ENCODE assay signal across 23 cellular contexts in the genomic region with DNA sequence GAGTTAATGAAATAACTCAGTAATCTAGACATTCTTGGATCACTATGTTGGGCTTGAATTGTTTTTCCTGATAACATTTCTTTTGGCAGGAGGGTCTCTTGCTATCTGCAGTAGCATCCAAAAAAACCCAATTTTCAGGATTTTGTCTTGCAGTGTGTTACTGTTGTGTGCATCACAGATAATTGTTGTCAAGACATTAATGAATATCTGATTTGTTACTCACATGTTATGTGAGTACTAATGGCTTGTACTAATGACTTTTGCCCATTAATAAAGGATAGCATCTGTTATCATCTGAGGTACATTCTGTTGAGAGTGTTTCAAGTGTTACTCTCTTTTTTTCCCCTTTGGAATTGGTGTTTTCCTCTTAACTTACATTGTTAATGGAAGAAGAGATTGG.
"Had no signal": no experiment of that assay in that cellular context is flagged by ENCODE, and none has a peak within 500 bp of the region (broad histone marks: within the 10 kb centered on the region; RNA-seq: fewer than 3 reads in every experiment).

No MANE protein-coding gene starts in this region.

- DNase-seq: activated CD4-positive, alpha-beta T cell treated with anti-CD3 and anti-CD28 coated beads for 1 hour; activated CD4-positive, alpha-beta T cell treated with anti-CD3 and anti-CD28 coated beads, Interleukin-2, amount 50 U/mL, for 1 hour; activated CD8-positive, alpha-beta T cell treated with anti-CD3 and anti-CD28 coated beads, Interleukin-2, amount 10 ng/mL, durations not matched to agents 7 days and 5 days; activated gamma-delta T cell treated with Interleukin-2 at 50 U/mL for 16 hours; amniotic stem cell; cortex of kidney; erythroblast; foreskin keratinocyte; hippocampal formation; left colon; naive thymus-derived CD8-positive, alpha-beta T cell; small intestine; stimulated activated CD4-positive, alpha-beta T cell treated with anti-CD3 and anti-CD28 coated beads, Interleukin-2, amount 100 ng/mL, for 24 hours; T-helper 1 cell; trophoblast cell; WERI-Rb-1 had no signal

- H3K4me3 Mint-ChIP-seq: activated CD8-positive, alpha-beta T cell treated with anti-CD3 and anti-CD28 coated beads, Interleukin-2, amount 10 ng/mL, durations not matched to agents 7 days and 5 days; activated naive CD8-positive, alpha-beta T cell; activated T-helper 1 cell treated with anti-CD3 and anti-CD28 coated beads, Interleukin-12 subunit alpha, Interleukin-12 subunit beta, Interleukin-2, Interleukin-4 antibody, amounts not matched to agents 30 ng/mL and 10 ng/mL and 1 ng/mL, durations not matched to agents 14 hours and 24 hours and 36 hours; naive thymus-derived CD8-positive, alpha-beta T cell; stimulated activated effector memory CD8-positive, alpha-beta T cell treated with anti-CD3 and anti-CD28 coated beads, Interleukin-12 subunit alpha, Interleukin-12 subunit beta, amount 100 ng/mL, for 72 hours had no signal

- H3K27me3 Mint-ChIP-seq: activated naive CD8-positive, alpha-beta T cell; naive thymus-derived CD8-positive, alpha-beta T cell had no signal

- H3K9me3 ChIP-seq: neutrophil, vagina had no signal

- H3K9me3 Mint-ChIP-seq: activated T-helper 1 cell treated with anti-CD3 and anti-CD28 coated beads, Interleukin-12 subunit alpha, Interleukin-12 subunit beta, Interleukin-2, Interleukin-4 antibody, amounts not matched to agents 30 ng/mL and 10 ng/mL and 1 ng/mL, durations not matched to agents 14 hours and 24 hours and 36 hours; naive thymus-derived CD8-positive, alpha-beta T cell; stimulated activated effector memory CD8-positive, alpha-beta T cell treated with anti-CD3 and anti-CD28 coated beads, Interleukin-12 subunit alpha, Interleukin-12 subunit beta, amount 100 ng/mL, for 72 hours had no signal

- H3K27ac ChIP-seq: foreskin keratinocyte, neutrophil, vagina, WERI-Rb-1 had no signal

- ATAC-seq: activated CD8-positive, alpha-beta T cell treated with anti-CD3 and anti-CD28 coated beads, Interleukin-2, amount 10 ng/mL, durations not matched to agents 7 days and 5 days; foreskin keratinocyte; left colon; naive thymus-derived CD8-positive, alpha-beta T cell; sciatic nerve; stimulated activated effector memory CD8-positive, alpha-beta T cell treated with anti-CD3 and anti-CD28 coated beads, Interleukin-12 subunit alpha, Interleukin-12 subunit beta, amount 100 ng/mL, for 72 hours had no signal

- H3K4me1 ChIP-seq: foreskin keratinocyte had no signal

- H3K4me3 ChIP-seq: lung, vagina had no signal

- H3K27me3 ChIP-seq: foreskin keratinocyte, neutrophil, vagina had no signal

- H3K27ac Mint-ChIP-seq: activated CD8-positive, alpha-beta T cell treated with anti-CD3 and anti-CD28 coated beads, Interleukin-2, amount 10 ng/mL, durations not matched to agents 7 days and 5 days; activated naive CD8-positive, alpha-beta T cell; activated T-helper 1 cell treated with anti-CD3 and anti-CD28 coated beads, Interleukin-12 subunit alpha, Interleukin-12 subunit beta, Interleukin-2, Interleukin-4 antibody, amounts not matched to agents 30 ng/mL and 10 ng/mL and 1 ng/mL, durations not matched to agents 14 hours and 24 hours and 36 hours; stimulated activated effector memory CD8-positive, alpha-beta T cell treated with anti-CD3 and anti-CD28 coated beads, Interleukin-12 subunit alpha, Interleukin-12 subunit beta, amount 100 ng/mL, for 72 hours had no signal
